ENCODE assay signal across 26 cellular contexts in genomic region chr12:125013816-125014442, GRCh38. TPM values are rescaled to one million over a fixed set of nuclear protein-coding genes. Genes with fewer than 3 reads are reported as not detected.
DNase-seq lines count a peak whose midpoint lies in the region; ATAC-seq and TF ChIP-seq lines count a peak whose summit lies in the region.
"Had no signal": no experiment of that assay in that cellular context is flagged by ENCODE, and none has a peak within 500 bp of the region (broad histone marks: within the 10 kb centered on the region; RNA-seq: fewer than 3 reads in every experiment).

No MANE protein-coding gene starts in this region.

- H3K27me3 Mint-ChIP-seq in stimulated activated memory B cell treated with anti-CD40 and anti-IgM and Interleukin-4, amounts not matched to agents 10 μg/mL and 1 μg/mL and 100 μg/mL, for 72 hours, result no peaks in the 10 kb centered on the region

- no peaks in the 10 kb centered on the region for H3K9me3 Mint-ChIP-seq in stimulated activated memory B cell treated with anti-CD40 and anti-IgM and Interleukin-4, amounts not matched to agents 10 μg/mL and 1 μg/mL and 100 μg/mL, for 72 hours
- H3K9me3 Mint-ChIP-seq: brain; stimulated activated effector memory CD8-positive, alpha-beta T cell treated with anti-CD3 and anti-CD28 coated beads, Interleukin-12 subunit alpha, Interleukin-12 subunit beta, amount 100 ng/mL, for 72 hours had no signal

- H3K4me3 ChIP-seq in Karpas-422 (ENCODE audit: low read length) (no peak overlapping the region), hepatocyte (no peak overlapping the region)
- H3K4me3 ChIP-seq: psoas muscle, SK-N-MC, skin epidermis, testis had no signal

- H3K9me2 ChIP-seq in Karpas-422 (replicated peaks; ENCODE audit: insufficient read depth, low read length), result no peaks in the 10 kb centered on the region
- no peaks in the 10 kb centered on the region for H3K9me2 ChIP-seq in hepatocyte (replicated peaks; ENCODE audit: insufficient read depth)

- DNase-seq in Karpas-422 (no peak), RWPE1 (ENCODE audit: low spot score) (no peak), left colon (no peak), medulla oblongata (ENCODE audit: extremely low spot score) (no peak), hepatocyte (ENCODE audit: low spot score) (no peak), head of caudate nucleus (no peak)
- DNase-seq: activated CD4-positive, alpha-beta T cell treated with anti-CD3 and anti-CD28 coated beads for 4 hours; activated CD8-positive, alpha-beta memory T cell treated with anti-CD3 and anti-CD28 coated beads for 24 hours; activated gamma-delta T cell treated with Interleukin-2 at 50 U/mL for 16 hours; activated T-cell treated with anti-CD3 and anti-CD28 coated beads, Interleukin-2, amount 50 U/mL, for 1 hour; effector CD8-positive, alpha-beta T cell; erythroblast; foreskin fibroblast; hypothalamus; MM.1S; NCI-H146; psoas muscle; stimulated activated CD4-positive, alpha-beta T cell treated with anti-CD3 and anti-CD28 coated beads, Interleukin-2, amount 100 ng/mL, for 48 hours; T-helper 2 cell; testis had no signal

- peaks cover 55% of the 10 kb centered on the region for H3K4me1 ChIP-seq in Karpas-422 (ENCODE audit: low read length)
- H3K4me1 ChIP-seq in hepatocyte (ENCODE audit: insufficient read depth), result no peaks in the 10 kb centered on the region
- H3K4me1 ChIP-seq: psoas muscle, testis had no signal

- TF ChIP-seq CTCF in RWPE1 (conservative IDR thresholded peaks at IDR 0.05; ENCODE audit: low read depth), result no peak
- no peak for TF ChIP-seq CTCF in hepatocyte (IDR thresholded peaks at IDR 0.05; ENCODE audit: poor library complexity)

- POLR2A ChIA-PET in RWPE1 (lab: Yijun Ruan, JAX; ENCODE audit: low non-redundant PET), result no interaction called here

- H3K79me2 ChIP-seq in Karpas-422 (ENCODE audit: low read length), result peaks cover 71% of the 10 kb centered on the region
- peaks cover 5% of the 10 kb centered on the region for H3K79me2 ChIP-seq in hepatocyte

- H3K27me3 ChIP-seq in Karpas-422 (ENCODE audit: low read length), result no peaks in the 10 kb centered on the region
- no peaks in the 10 kb centered on the region for H3K27me3 ChIP-seq in hepatocyte
- H3K27me3 ChIP-seq: testis had no signal

- H3K9me3 ChIP-seq in Karpas-422 (ENCODE audit: low read length) (no peaks in the 10 kb centered on the region), hepatocyte (ENCODE audit: low read depth) (no peaks in the 10 kb centered on the region)
- H3K9me3 ChIP-seq: psoas muscle, testis had no signal

- peaks cover 44% of the 10 kb centered on the region for H3K36me3 Mint-ChIP-seq in stimulated activated memory B cell treated with anti-CD40 and anti-IgM and Interleukin-4, amounts not matched to agents 10 μg/mL and 1 μg/mL and 100 μg/mL, for 72 hours

- peaks cover 12% of the 10 kb centered on the region for H3K4me1 Mint-ChIP-seq in stimulated activated memory B cell treated with anti-CD40 and anti-IgM and Interleukin-4, amounts not matched to agents 10 μg/mL and 1 μg/mL and 100 μg/mL, for 72 hours
- H3K4me1 Mint-ChIP-seq: stimulated activated effector memory CD8-positive, alpha-beta T cell treated with anti-CD3 and anti-CD28 coated beads, Interleukin-12 subunit alpha, Interleukin-12 subunit beta, amount 100 ng/mL, for 72 hours had no signal

- intact Hi-C loops in left colon (cut with DNase I, micrococcal nuclease) (no loop called here), head of caudate nucleus (cut with DNase I) (no loop called here)

- H3K4me2 ChIP-seq in Karpas-422 (ENCODE audit: low read depth, low read length, poor library complexity, severe bottlenecking) (no peak overlapping the region), hepatocyte (no peak overlapping the region)

- H3K36me3 ChIP-seq in Karpas-422 (ENCODE audit: insufficient read depth, low read length) (peaks cover 48% of the 10 kb centered on the region), hepatocyte (replicated peaks; ENCODE audit: insufficient read depth, low read depth) (no peaks in the 10 kb centered on the region)

- 96% methylated on average over 14 of the region's 14 CpGs for WGBS in hepatocyte (ENCODE audit: low lambda C conversion rate, missing lambda C conversion rate)

- no peak overlapping the region for H3K4me3 Mint-ChIP-seq in stimulated activated memory B cell treated with anti-CD40 and anti-IgM and Interleukin-4, amounts not matched to agents 10 μg/mL and 1 μg/mL and 100 μg/mL, for 72 hours
- H3K4me3 Mint-ChIP-seq: brain; CD14-positive monocyte; stimulated activated effector memory CD8-positive, alpha-beta T cell treated with anti-CD3 and anti-CD28 coated beads, Interleukin-12 subunit alpha, Interleukin-12 subunit beta, amount 100 ng/mL, for 72 hours had no signal

- peak overlapping the region; percentile 47 for H3K27ac Mint-ChIP-seq in stimulated activated memory B cell treated with anti-CD40 and anti-IgM and Interleukin-4, amounts not matched to agents 10 μg/mL and 1 μg/mL and 100 μg/mL, for 72 hours
- H3K27ac Mint-ChIP-seq: stimulated activated effector memory CD8-positive, alpha-beta T cell treated with anti-CD3 and anti-CD28 coated beads, Interleukin-12 subunit alpha, Interleukin-12 subunit beta, amount 100 ng/mL, for 72 hours had no signal

- no peak overlapping the region for H2AFZ ChIP-seq in Karpas-422 (ENCODE audit: low read length)
- no peak overlapping the region for H2AFZ ChIP-seq in hepatocyte

- peak overlapping the region; percentile 69 for H3K27ac ChIP-seq in Karpas-422 (ENCODE audit: low read length)
- H3K27ac ChIP-seq in RWPE1, result peak overlapping the region; percentile 11; the same call in 1 of the 2 replicates
- H3K27ac ChIP-seq in hepatocyte, result no peak overlapping the region
- H3K27ac ChIP-seq: psoas muscle, SK-N-MC, skin epidermis, testis had no signal

- peak; percentile 30 for ATAC-seq in left colon
- ATAC-seq in stimulated activated memory B cell treated with anti-CD40 and anti-IgM and Interleukin-4, amounts not matched to agents 10 μg/mL and 1 μg/mL and 100 μg/mL, for 72 hours, result no peak
- ATAC-seq: psoas muscle; stimulated activated effector memory CD8-positive, alpha-beta T cell treated with anti-CD3 and anti-CD28 coated beads, Interleukin-12 subunit alpha, Interleukin-12 subunit beta, amount 100 ng/mL, for 72 hours had no signal

- H4K20me1 ChIP-seq in Karpas-422 (ENCODE audit: insufficient read depth, low read depth, low read length) (peaks cover 25% of the 10 kb centered on the region; the same call in 1 of the 2 replicates), hepatocyte (ENCODE audit: insufficient read depth, poor library complexity, severe bottlenecking) (no peaks in the 10 kb centered on the region)

- H3K9ac ChIP-seq in Karpas-422 (ENCODE audit: low read length), result no peak overlapping the region

- CTCF ChIA-PET in RWPE1 (lab: Yijun Ruan, JAX), result interaction anchor here (0.7 kb wide), 1 partner anchor 93 kb away, joined by 3 read pairs; no protein-coding TSS in a partner anchor

RNA-seq across cellular contexts. Expression of gene BRI3BP, which starts 20.5 kb away (rescaled TPM):
- total RNA-seq in Karpas-422 (2014; rRNA removed; shearing (Covaris generic); ENCODE audit: low replicate concordance), result 48.9 and 52.9 TPM in 2 replicates
- 10 to 100 TPM; 42.1 to 49.1 TPM for total RNA-seq in left colon
- total RNA-seq in hepatocyte, result 14.1 and 14.6 TPM in 2 replicates
- 4.3 and 6.1 TPM in 2 replicates for polyA plus RNA-seq in hepatocyte

RNA-seq across cellular contexts. Expression of gene DHX37, which starts 25.0 kb away (rescaled TPM):
- 10.8 and 23.7 TPM in 2 replicates for total RNA-seq in Karpas-422 (2014; rRNA removed; shearing (Covaris generic); ENCODE audit: low replicate concordance)
- total RNA-seq in left colon (10 to 100 TPM; 13.9 to 18.0 TPM), hepatocyte (7.0 and 7.3 TPM in 2 replicates)
- polyA plus RNA-seq in hepatocyte, result 6.1 and 7.2 TPM in 2 replicates

RNA-seq across cellular contexts. Expression of gene AACS, which starts 51.3 kb away (rescaled TPM):
- total RNA-seq in Karpas-422 (2014; rRNA removed; shearing (Covaris generic); ENCODE audit: low replicate concordance), result 17.8 and 22.1 TPM in 2 replicates
- total RNA-seq in left colon (10 to 100 TPM; 43.8 to 69.0 TPM), hepatocyte (20.6 and 24.2 TPM in 2 replicates)
- polyA plus RNA-seq in hepatocyte, result 33.2 and 34.0 TPM in 2 replicates
